7 cellular contexts compared by ENCODE assay signal in the genomic region with DNA sequence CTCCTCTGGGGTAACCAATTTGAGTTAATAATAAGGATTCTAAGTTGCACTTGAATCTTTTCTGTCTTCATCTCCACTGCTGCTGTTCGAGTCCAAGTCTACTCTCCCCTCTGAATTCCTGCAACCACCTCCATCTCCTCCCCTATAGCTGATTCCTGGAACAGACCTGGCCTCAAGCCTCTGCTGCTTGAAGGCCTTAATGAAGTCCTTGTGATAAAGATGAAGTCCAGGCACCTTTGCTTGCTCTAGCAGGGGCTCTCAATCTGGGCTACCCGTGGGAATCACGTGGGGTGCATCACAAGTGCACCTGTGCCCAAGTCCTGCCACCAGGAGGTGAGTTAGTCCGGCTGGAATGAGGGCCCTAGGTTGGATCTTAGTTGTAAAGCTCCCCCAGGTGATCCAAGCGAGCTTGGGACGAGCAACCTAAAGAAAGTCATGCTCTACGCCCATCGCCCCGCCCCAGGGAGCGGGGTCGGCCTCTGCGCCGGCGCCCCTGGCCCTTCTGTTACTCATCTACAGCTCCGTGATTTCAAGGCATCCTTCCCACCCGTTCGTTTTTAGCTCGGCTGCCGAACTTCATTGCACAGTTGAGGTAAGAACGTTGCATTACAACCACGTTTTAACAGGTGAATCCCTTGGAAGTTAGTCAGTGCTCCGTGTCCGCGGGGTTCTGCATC. TPM values are rescaled to one million over a fixed set of nuclear protein-coding genes. Genes with fewer than 3 reads are reported as not detected.
A peak's percentile ranks its signal among the peaks of the same experiment; 100 is the strongest.
DNase-seq lines count a peak whose midpoint lies in the region; TF ChIP-seq lines count a peak whose summit lies in the region.

No MANE protein-coding gene starts in this region.

- DNase-seq in GM12864 (ENCODE audit: low read depth), result no peak
- no peak for DNase-seq in ascending aorta (ENCODE audit: low spot score in 2 of 2)
- peak; percentile 68 for DNase-seq in kidney tubule cell (ENCODE audit: low spot score)
- DNase-seq in suprapubic skin (ENCODE audit: low spot score in 2 of 2), result no peak
- DNase-seq in inferior parietal cortex (ENCODE audit: extremely low spot score), result no peak
- DNase-seq in KG1 (lab: John Stamatoyannopoulos, UW), result no peak

- no peak for TF ChIP-seq EP300 in suprapubic skin (IDR thresholded peaks at IDR 0.05)

- H3K27me3 ChIP-seq in HUES64 (ENCODE audit: insufficient read depth, low read length) (peaks cover 11% of the 10 kb centered on the region; the same call in 1 of the 2 replicates), ascending aorta (no peaks in the 10 kb centered on the region), suprapubic skin (no peaks in the 10 kb centered on the region)

- H3K27ac ChIP-seq in HUES64 (ENCODE audit: low read depth, low read length), result no peak overlapping the region
- peak overlapping the region; percentile 86 to 94 for H3K27ac ChIP-seq in ascending aorta
- peak overlapping the region; percentile 88 for H3K27ac ChIP-seq in suprapubic skin

- H3K36me3 ChIP-seq in HUES64 (ENCODE audit: insufficient read depth, low read length), result peaks cover 39% of the 10 kb centered on the region
- peaks cover 0 to 7% of the 10 kb centered on the region in 2 donors for H3K36me3 ChIP-seq in ascending aorta
- peaks cover 20% of the 10 kb centered on the region for H3K36me3 ChIP-seq in suprapubic skin

- no peaks in the 10 kb centered on the region for H3K9me3 ChIP-seq in HUES64 (ENCODE audit: insufficient read depth, low read depth, low read length)
- no peaks in the 10 kb centered on the region for H3K9me3 ChIP-seq in ascending aorta
- no peaks in the 10 kb centered on the region for H3K9me3 ChIP-seq in suprapubic skin

- H3K4me3 ChIP-seq in GM12864 (ENCODE audit: low read depth, low read length) (peak overlapping the region; percentile 94), HUES64 (ENCODE audit: low read length) (peak overlapping the region; percentile 62), ascending aorta (peak overlapping the region; percentile 77 to 90), suprapubic skin (peak overlapping the region; percentile 93)

- no peak for TF ChIP-seq POLR2A in suprapubic skin (IDR thresholded peaks at IDR 0.05)

- TF ChIP-seq CTCF in GM12864 (IDR thresholded peaks at IDR 0.05; ENCODE audit: low read depth, low read length, missing control alignments), result peak; percentile 49
- peak in 1 of 3 experiments; percentile 21 for TF ChIP-seq CTCF in ascending aorta (IDR thresholded peaks at IDR 0.05)
- TF ChIP-seq CTCF in suprapubic skin (IDR thresholded peaks at IDR 0.05), result no peak

- intact Hi-C loops in ascending aorta (cut with DNase I), result no loop called here

- H3K4me1 ChIP-seq in HUES64 (ENCODE audit: insufficient read depth, low read length) (no peaks in the 10 kb centered on the region), ascending aorta (peaks cover 0 to 16% of the 10 kb centered on the region in 2 donors), suprapubic skin (peaks cover 31% of the 10 kb centered on the region)

- WGBS in HUES64, result 93% methylated on average over 24 of the region's 24 CpGs
- WGBS in suprapubic skin, result 28% methylated on average over 22 of the region's 24 CpGs

- peak overlapping the region; percentile 72; the same call in 1 of the 2 replicates for H3K9ac ChIP-seq in HUES64 (ENCODE audit: low read depth, low read length)

RNA-seq across cellular contexts. Expression of a gene that starts 0.9 kb away (rescaled TPM):
- 8.8 TPM for polyA plus RNA-seq in HUES64 (2013, experiment 1 of 2)
- 8.5 TPM for polyA plus RNA-seq in HUES64 (2013, experiment 2 of 2)
- 86.0 TPM for total RNA-seq in ascending aorta
- total RNA-seq in suprapubic skin, result 10 to 100 TPM; 23.8 to 33.8 (median 26.4) TPM

RNA-seq across cellular contexts. Expression of a gene that starts 50.0 kb away (rescaled TPM):
- polyA plus RNA-seq in HUES64 (2013, experiment 1 of 2), result 95.6 TPM
- 96.2 TPM for polyA plus RNA-seq in HUES64 (2013, experiment 2 of 2)
- total RNA-seq in ascending aorta (5.3 TPM), suprapubic skin (10 to 100 TPM; 20.5 to 48.5 (median 29.2) TPM)

RNA-seq across cellular contexts. Expression of a gene that starts 50.1 kb away (rescaled TPM):
- polyA plus RNA-seq in HUES64 (2013, experiment 1 of 2), result 29.8 TPM
- polyA plus RNA-seq in HUES64 (2013, experiment 2 of 2), result 38.1 TPM
- total RNA-seq in ascending aorta (25.4 TPM), suprapubic skin (10 to 100 TPM; 24.9 to 50.9 (median 30.8) TPM)
